Comparison of ENCODE assay signal across 8 cellular contexts in the genomic region with DNA sequence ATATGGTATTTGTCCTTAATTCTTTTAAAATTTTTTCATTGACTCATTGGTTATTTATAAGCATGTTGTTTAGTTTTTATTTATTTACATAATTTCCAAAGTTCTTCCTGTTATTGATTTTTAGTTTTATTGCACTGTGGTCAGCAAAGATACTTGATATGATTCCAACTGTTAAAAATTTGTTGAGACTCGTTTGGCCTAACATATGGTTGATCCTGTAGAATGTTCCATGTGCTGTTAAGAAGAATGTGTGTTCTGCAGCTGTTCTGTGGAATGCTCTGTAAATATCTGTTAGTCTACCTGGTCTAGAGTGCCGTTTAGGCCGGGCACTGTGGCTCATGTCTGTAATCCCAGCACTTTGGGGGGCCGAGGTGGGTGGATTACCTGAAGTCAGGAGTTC.
"Had no signal": no experiment of that assay in that cellular context is flagged by ENCODE, and none has a peak within 500 bp of the region (broad histone marks: within the 10 kb centered on the region; RNA-seq: fewer than 3 reads in every experiment).

No MANE protein-coding gene starts in this region.

- H3K4me3 Mint-ChIP-seq: GM23338, H9 had no signal

- H3K27ac Mint-ChIP-seq: GM23338, H9 had no signal

- H3K4me2 ChIP-seq: GM23338 had no signal

- H3K4me1 Mint-ChIP-seq: GM23338, H9 had no signal

- H2AFZ ChIP-seq: GM23338 had no signal

- H3K9me3 Mint-ChIP-seq: GM23338, H9 had no signal

- DNase-seq: H9, HCEC 1CT, IMR-90, KG1 had no signal

- H3K27ac ChIP-seq: HL-60 had no signal

- ATAC-seq: GM23338, HepG2, K562 had no signal

- H3K4me3 ChIP-seq: GM23338, K562 had no signal
